In the genomic region with DNA sequence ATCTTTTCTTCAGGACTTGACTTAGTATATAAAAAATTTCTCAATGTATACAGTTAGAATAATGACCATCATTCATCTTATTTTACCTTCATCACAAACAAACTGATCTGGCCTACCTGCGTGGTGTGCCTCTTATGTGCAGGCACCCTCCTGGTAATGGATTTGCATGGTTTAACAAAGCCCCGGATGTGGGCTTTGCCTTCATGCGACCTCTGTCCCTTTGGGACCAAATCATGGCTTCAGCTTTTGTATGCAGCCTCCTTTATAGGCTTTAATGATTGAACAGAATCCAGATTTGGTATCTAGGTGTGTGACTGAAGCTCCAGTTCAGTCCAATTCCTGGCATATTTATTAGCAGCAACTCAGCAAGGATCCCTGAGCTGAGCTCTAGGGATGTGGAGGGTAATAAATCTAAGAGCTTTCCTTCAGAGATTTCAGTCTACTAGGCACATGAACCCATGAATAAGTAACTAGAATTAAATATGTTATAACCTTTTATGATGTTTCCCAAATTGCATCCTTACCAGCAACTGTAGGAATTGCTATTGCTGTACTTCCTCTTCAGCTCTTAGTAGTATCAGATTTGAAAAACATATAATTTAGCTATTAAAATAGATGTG, we compare ENCODE assay signal across 13 cellular contexts.
"Had no signal": no experiment of that assay in that cellular context is flagged by ENCODE, and none has a peak within 500 bp of the region (broad histone marks: within the 10 kb centered on the region; RNA-seq: fewer than 3 reads in every experiment).

No MANE protein-coding gene starts in this region.

- H3K4me1 ChIP-seq: parathyroid adenoma, upper lobe of left lung had no signal

- DNase-seq: activated B cell treated with CpG ODN at 0.5 μM for 24 hours; activated CD4-positive, alpha-beta T cell treated with anti-CD3 and anti-CD28 coated beads, Interleukin-2, amount 10 ng/mL, durations not matched to agents 24 days and 14 days; activated naive CD4-positive, alpha-beta T cell; activated naive CD8-positive, alpha-beta T cell treated with anti-CD3 and anti-CD28 coated beads, Interleukin-2, amount 50 U/mL, for 24 hours; caudate nucleus; effector CD4-positive, alpha-beta T cell; kidney; stimulated activated CD4-positive, alpha-beta T cell treated with anti-CD3 and anti-CD28 coated beads, Interleukin-2, amount 100 ng/mL, for 48 hours; stimulated activated naive CD4-positive, alpha-beta T cell treated with Interleukin-2 at 50 U/mL for 16 hours; upper lobe of left lung had no signal

- H3K4me3 ChIP-seq: coronary artery, upper lobe of left lung had no signal

- H3K9me3 Mint-ChIP-seq: activated B cell treated with CpG ODN at 0.5 μM for 24 hours; activated CD4-positive, alpha-beta T cell treated with anti-CD3 and anti-CD28 coated beads, Interleukin-2, amount 10 ng/mL, durations not matched to agents 24 days and 14 days; activated naive CD8-positive, alpha-beta T cell treated with anti-CD3 and anti-CD28 coated beads, Interleukin-2, amount 50 U/mL, for 24 hours; activated T-helper 1 cell treated with anti-CD3 and anti-CD28 coated beads, Interleukin-12 subunit alpha, Interleukin-12 subunit beta, Interleukin-2, Interleukin-4 antibody, amounts not matched to agents 30 ng/mL and 10 ng/mL and 1 ng/mL, durations not matched to agents 14 hours and 24 hours and 36 hours had no signal

- H3K27ac Mint-ChIP-seq: activated B cell treated with CpG ODN at 0.5 μM for 24 hours; activated CD4-positive, alpha-beta T cell treated with anti-CD3 and anti-CD28 coated beads, Interleukin-2, amount 10 ng/mL, durations not matched to agents 24 days and 14 days; activated naive CD8-positive, alpha-beta T cell treated with anti-CD3 and anti-CD28 coated beads, Interleukin-2, amount 50 U/mL, for 24 hours; activated T-helper 1 cell treated with anti-CD3 and anti-CD28 coated beads, Interleukin-12 subunit alpha, Interleukin-12 subunit beta, Interleukin-2, Interleukin-4 antibody, amounts not matched to agents 30 ng/mL and 10 ng/mL and 1 ng/mL, durations not matched to agents 14 hours and 24 hours and 36 hours had no signal

- ATAC-seq: activated naive CD8-positive, alpha-beta T cell treated with anti-CD3 and anti-CD28 coated beads, Interleukin-2, amount 50 U/mL, for 24 hours had no signal

- H3K4me1 Mint-ChIP-seq: activated B cell treated with CpG ODN at 0.5 μM for 24 hours; activated CD4-positive, alpha-beta T cell treated with anti-CD3 and anti-CD28 coated beads, Interleukin-2, amount 10 ng/mL, durations not matched to agents 24 days and 14 days; activated naive CD8-positive, alpha-beta T cell treated with anti-CD3 and anti-CD28 coated beads, Interleukin-2, amount 50 U/mL, for 24 hours had no signal

- H3K9me3 ChIP-seq: upper lobe of left lung had no signal

- H3K27ac ChIP-seq: coronary artery, parathyroid adenoma, upper lobe of left lung had no signal

- H3K4me3 Mint-ChIP-seq: activated B cell treated with CpG ODN at 0.5 μM for 24 hours; activated CD4-positive, alpha-beta T cell treated with anti-CD3 and anti-CD28 coated beads, Interleukin-2, amount 10 ng/mL, durations not matched to agents 24 days and 14 days; activated naive CD8-positive, alpha-beta T cell treated with anti-CD3 and anti-CD28 coated beads, Interleukin-2, amount 50 U/mL, for 24 hours; activated T-helper 1 cell treated with anti-CD3 and anti-CD28 coated beads, Interleukin-12 subunit alpha, Interleukin-12 subunit beta, Interleukin-2, Interleukin-4 antibody, amounts not matched to agents 30 ng/mL and 10 ng/mL and 1 ng/mL, durations not matched to agents 14 hours and 24 hours and 36 hours had no signal

- H3K27me3 Mint-ChIP-seq: activated B cell treated with CpG ODN at 0.5 μM for 24 hours; activated CD4-positive, alpha-beta T cell treated with anti-CD3 and anti-CD28 coated beads, Interleukin-2, amount 10 ng/mL, durations not matched to agents 24 days and 14 days; activated naive CD8-positive, alpha-beta T cell treated with anti-CD3 and anti-CD28 coated beads, Interleukin-2, amount 50 U/mL, for 24 hours had no signal

- H3K36me3 ChIP-seq: upper lobe of left lung had no signal

- H3K27me3 ChIP-seq: upper lobe of left lung had no signal
